ENCODE assay signal across 10 cellular contexts in genomic region chr7:74525881-74526280, GRCh38.
DNase-seq lines count a peak whose midpoint lies in the region; ATAC-seq, FAIRE-seq and TF ChIP-seq lines count a peak whose summit lies in the region.
"Had no signal": no experiment of that assay in that cellular context is flagged by ENCODE, and none has a peak within 500 bp of the region (broad histone marks: within the 10 kb centered on the region; RNA-seq: fewer than 3 reads in every experiment).

No MANE protein-coding gene starts in this region.

- H3K27me3 ChIP-seq in HUES6 (ENCODE audit: control insufficient read depth, insufficient read depth, low read length) (no peaks in the 10 kb centered on the region), esophagus (ENCODE audit: control insufficient read depth in 1 of 2, insufficient read depth in 2 of 2, low read length in 2 of 2) (no peaks in the 10 kb centered on the region)

- ATAC-seq in sciatic nerve (peak; percentile 14), HG03039 (IDR thresholded peaks at IDR 0.05; ENCODE audit: unreplicated experiment) (no peak)
- ATAC-seq: stimulated activated naive CD8-positive, alpha-beta T cell treated with anti-CD3 and anti-CD28 coated beads, Interleukin-15, amount 100 ng/mL, for 72 hours had no signal

- H3K36me3 ChIP-seq in HUES6 (ENCODE audit: control insufficient read depth, insufficient read depth, low read length), result peaks cover 51% of the 10 kb centered on the region
- H3K36me3 ChIP-seq in esophagus (ENCODE audit: control insufficient read depth in 2 of 2, insufficient read depth in 2 of 2, low read length in 1 of 2), result peaks cover 5 to 15% of the 10 kb centered on the region in 2 donors

- intact Hi-C loops in sciatic nerve (cut with DNase I), result loop anchor here (5.0 kb wide), 1 partner anchor 219 kb away; no protein-coding TSS in a partner anchor

- 37 to 45% methylated on average over 7 of the region's 7 CpGs for WGBS in esophagus, 2 donors

- peaks cover 16% of the 10 kb centered on the region for H3K4me1 ChIP-seq in HUES6 (ENCODE audit: control insufficient read depth, insufficient read depth, low read length)
- peaks cover 6 to 15% of the 10 kb centered on the region in 2 donors for H3K4me1 ChIP-seq in esophagus (ENCODE audit: control insufficient read depth in 2 of 2, insufficient read depth in 2 of 2, low read length in 1 of 2)

- no peak for FAIRE-seq in H54 (lab: Jason Lieb, UNC)
- FAIRE-seq: astrocyte had no signal

- no peak overlapping the region for H3K9ac ChIP-seq in HUES6 (ENCODE audit: low read length)

- H3K9me3 ChIP-seq in HUES6 (ENCODE audit: control insufficient read depth, insufficient read depth, low read depth, low read length) (peaks cover 4% of the 10 kb centered on the region; the same call in 1 of the 2 replicates), esophagus (ENCODE audit: control insufficient read depth in 2 of 2, insufficient read depth in 1 of 2, low read depth in 1 of 2, low read length in 1 of 2) (peaks cover 0 to 3% of the 10 kb centered on the region in 2 donors)

- H3K27ac ChIP-seq in HUES6 (ENCODE audit: low read depth, low read length) (peak overlapping the region; percentile 52; the same call in 1 of the 2 replicates), esophagus (ENCODE audit: low read depth in 2 of 2, low read length in 1 of 2) (peak overlapping the region; percentile 94 to 95)

- no peak overlapping the region for H3K4me3 ChIP-seq in HUES6 (ENCODE audit: low read depth, low read length)
- no peak overlapping the region for H3K4me3 ChIP-seq in esophagus (ENCODE audit: low read depth in 1 of 2, low read length in 2 of 2)

- no peak for TF ChIP-seq POLR2A in H54 (IDR thresholded peaks at IDR 0.05; ENCODE audit: low read depth, low read length)

- peak; percentile 64 to 92 for DNase-seq in NCI-H526 (lab: John Stamatoyannopoulos, UW)
- DNase-seq in sciatic nerve (ENCODE audit: low spot score), result no peak
- no peak for DNase-seq in H54 (ENCODE audit: insufficient read length, low spot score)
- no peak for DNase-seq in NCI-H446 (lab: John Stamatoyannopoulos, UW)
- no peak for DNase-seq in ecto neural progenitor cell (ENCODE audit: low spot score)
- DNase-seq: stimulated activated naive CD8-positive, alpha-beta T cell treated with anti-CD3 and anti-CD28 coated beads, Interleukin-15, amount 100 ng/mL, for 72 hours had no signal

Comparison
In these comparisons a context has a peak if more than half of its experiments do, and no peak if none do; other contexts are left out.
1. DNase-seq: peak in NCI-H526 (2 of 2); none in sciatic nerve (single experiment), H54 (single experiment), NCI-H446 (0 of 2) and ecto neural progenitor cell (single experiment).